17 cellular contexts compared by ENCODE assay signal in the genomic region with DNA sequence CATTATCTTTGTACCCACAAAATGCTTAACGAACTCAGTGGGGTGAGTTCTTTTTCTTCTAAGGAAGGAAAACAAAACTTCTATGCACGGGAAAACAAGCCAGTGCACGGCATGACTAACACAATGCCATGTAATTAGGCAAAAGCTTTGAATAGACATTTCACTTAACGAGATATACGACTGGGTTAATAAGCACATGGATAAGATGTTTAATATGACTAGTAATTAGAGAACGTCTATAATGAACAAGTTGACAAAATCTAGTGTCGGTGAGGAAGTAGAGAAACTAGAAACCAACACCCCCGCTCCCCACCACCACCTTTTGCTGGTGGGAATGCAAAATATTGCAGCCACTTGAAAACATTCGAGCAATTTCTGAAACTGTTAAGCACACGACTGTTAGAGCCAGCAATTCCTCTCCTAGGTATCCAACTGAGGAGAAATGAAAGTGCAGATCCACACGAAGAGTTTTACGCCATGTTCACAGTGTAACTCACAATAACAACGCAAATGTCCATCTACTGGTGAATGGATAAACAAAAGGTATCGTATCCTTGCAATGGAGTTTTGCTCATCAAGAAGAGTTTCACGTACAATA.
"Had no signal": no experiment of that assay in that cellular context is flagged by ENCODE, and none has a peak within 500 bp of the region (broad histone marks: within the 10 kb centered on the region; RNA-seq: fewer than 3 reads in every experiment).

No MANE protein-coding gene starts in this region.

- H3K27me3 ChIP-seq: body of pancreas, upper lobe of left lung had no signal

- ATAC-seq: body of pancreas; left cardiac atrium; naive thymus-derived CD4-positive, alpha-beta T cell; psoas muscle; sciatic nerve; stimulated activated naive B cell treated with anti-CD40 and anti-IgM and Interleukin-4, amounts not matched to agents 10 μg/mL and 1 μg/mL and 100 μg/mL, for 72 hours had no signal

- H3K4me1 Mint-ChIP-seq: endodermal cell; naive thymus-derived CD4-positive, alpha-beta T cell; stimulated activated naive B cell treated with anti-CD40 and anti-IgM and Interleukin-4, amounts not matched to agents 10 μg/mL and 1 μg/mL and 100 μg/mL, for 72 hours had no signal

- H3K4me3 Mint-ChIP-seq: activated naive CD8-positive, alpha-beta T cell; endodermal cell; naive thymus-derived CD4-positive, alpha-beta T cell; stimulated activated naive B cell treated with anti-CD40 and anti-IgM and Interleukin-4, amounts not matched to agents 10 μg/mL and 1 μg/mL and 100 μg/mL, for 72 hours; T-helper 2 cell treated with Interferon-gamma antibody and Interleukin-4, amounts not matched to agents 5 μg/mL and 100 μg/mL, for 36 hours had no signal

- H3K27ac ChIP-seq: body of pancreas, epithelial cell of prostate, psoas muscle, thoracic aorta, upper lobe of left lung had no signal

- H3K27me3 Mint-ChIP-seq: activated naive CD8-positive, alpha-beta T cell; naive thymus-derived CD4-positive, alpha-beta T cell; stimulated activated naive B cell treated with anti-CD40 and anti-IgM and Interleukin-4, amounts not matched to agents 10 μg/mL and 1 μg/mL and 100 μg/mL, for 72 hours had no signal

- H3K9me3 Mint-ChIP-seq: endodermal cell; naive thymus-derived CD4-positive, alpha-beta T cell; stimulated activated naive B cell treated with anti-CD40 and anti-IgM and Interleukin-4, amounts not matched to agents 10 μg/mL and 1 μg/mL and 100 μg/mL, for 72 hours; T-helper 2 cell treated with Interferon-gamma antibody and Interleukin-4, amounts not matched to agents 5 μg/mL and 100 μg/mL, for 36 hours had no signal

- H3K27ac Mint-ChIP-seq: activated naive CD8-positive, alpha-beta T cell; endodermal cell; naive thymus-derived CD4-positive, alpha-beta T cell; stimulated activated naive B cell treated with anti-CD40 and anti-IgM and Interleukin-4, amounts not matched to agents 10 μg/mL and 1 μg/mL and 100 μg/mL, for 72 hours; T-helper 2 cell treated with Interferon-gamma antibody and Interleukin-4, amounts not matched to agents 5 μg/mL and 100 μg/mL, for 36 hours had no signal

- DNase-seq: activated CD4-positive, alpha-beta T cell treated with anti-CD3 and anti-CD28 coated beads, Interleukin-2, amount 50 U/mL, for 4 hours; body of pancreas; caudate nucleus; endodermal cell; left cardiac atrium; mesendoderm; naive thymus-derived CD4-positive, alpha-beta T cell; psoas muscle; stimulated activated CD4-positive, alpha-beta T cell treated with anti-CD3 and anti-CD28 coated beads, Interleukin-4, amount 100 ng/mL, for 4 hours; stimulated activated naive B cell treated with anti-CD40 and anti-IgM and Interleukin-4, amounts not matched to agents 10 μg/mL and 1 μg/mL and 100 μg/mL, for 72 hours; upper lobe of left lung had no signal

- H3K9me3 ChIP-seq: body of pancreas, psoas muscle, thoracic aorta, upper lobe of left lung had no signal

- H3K36me3 Mint-ChIP-seq: stimulated activated naive B cell treated with anti-CD40 and anti-IgM and Interleukin-4, amounts not matched to agents 10 μg/mL and 1 μg/mL and 100 μg/mL, for 72 hours had no signal

- H3K36me3 ChIP-seq: thoracic aorta, upper lobe of left lung had no signal

- H3K4me3 ChIP-seq: body of pancreas, psoas muscle, smooth muscle cell, thoracic aorta, upper lobe of left lung had no signal
